ENCODE assay signal across 10 cellular contexts in the genomic region with DNA sequence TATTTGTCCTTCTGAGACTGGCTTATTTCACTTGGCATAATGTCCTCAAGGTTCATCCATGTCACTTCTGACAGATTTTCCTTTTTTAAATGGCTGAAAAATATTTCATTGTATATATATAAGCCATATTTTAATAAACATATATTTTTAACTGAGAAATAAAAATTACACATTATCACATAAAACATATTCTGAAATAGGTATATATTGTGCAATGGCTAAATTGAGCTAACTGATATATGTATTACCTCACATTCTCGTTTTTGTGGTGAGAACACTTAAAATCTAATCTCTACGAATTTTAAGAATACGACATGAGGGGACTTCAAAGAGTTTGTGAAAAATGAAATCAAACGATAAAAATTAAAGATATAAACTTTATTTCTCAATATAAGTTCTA. TPM values are rescaled to one million over a fixed set of nuclear protein-coding genes. Genes with fewer than 3 reads are reported as not detected.
"Had no signal": no experiment of that assay in that cellular context is flagged by ENCODE, and none has a peak within 500 bp of the region (broad histone marks: within the 10 kb centered on the region; RNA-seq: fewer than 3 reads in every experiment).

No MANE protein-coding gene starts in this region.

- FAIRE-seq: H1, H54 had no signal

- H3K4me2 ChIP-seq: GM23338 had no signal

- DNase-seq: H9, HCEC 1CT, HFFc6, KG1 had no signal

- H3K27ac ChIP-seq: HL-60 had no signal

- ATAC-seq: GM23338 had no signal

- H3K4me3 ChIP-seq: GM23338 had no signal

RNA-seq across cellular contexts. Expression of gene ZSWIM2, which starts 25.7 kb away (rescaled TPM):
- total RNA-seq: GM23338, H1, H9, HT1080 had no signal
- polyA plus RNA-seq: GM23338, H1, IgD-negative memory B cell had no signal
